In the genomic region with DNA sequence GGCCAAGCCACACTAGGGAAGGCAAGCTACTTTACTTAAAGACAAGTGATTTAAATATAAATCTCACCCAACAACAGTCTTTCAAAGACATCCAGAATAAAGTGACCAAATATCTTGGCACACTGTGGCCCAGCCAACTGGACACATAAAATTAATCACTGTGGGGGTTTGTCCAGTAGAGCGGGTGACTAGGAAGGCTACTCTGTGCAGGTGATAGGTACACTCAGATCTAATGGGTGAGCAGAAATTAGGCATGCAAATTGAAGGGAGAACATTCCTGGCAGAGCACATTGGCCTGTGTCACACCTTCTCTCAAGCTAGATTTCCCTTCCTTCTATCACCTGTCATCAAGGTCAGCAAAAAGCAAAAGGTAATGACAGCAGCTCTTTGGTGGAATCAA, we compare ENCODE assay signal across 20 cellular contexts. TPM values are rescaled to one million over a fixed set of nuclear protein-coding genes. Genes with fewer than 3 reads are reported as not detected.
DNase-seq lines count a peak whose midpoint lies in the region; ATAC-seq and TF ChIP-seq lines count a peak whose summit lies in the region.
"Had no signal": no experiment of that assay in that cellular context is flagged by ENCODE, and none has a peak within 500 bp of the region (broad histone marks: within the 10 kb centered on the region; RNA-seq: fewer than 3 reads in every experiment).

No MANE protein-coding gene starts in this region.

- H3K27me3 Mint-ChIP-seq in neural crest cell (ENCODE audit: low read depth): no peaks in the 10 kb centered on the region

- ATAC-seq in DND-41 (ENCODE audit: insufficient read depth, low read depth): no peak
- ATAC-seq in HG02870 (IDR thresholded peaks at IDR 0.05; ENCODE audit: unreplicated experiment): no peak
- ATAC-seq in HG03342 (IDR thresholded peaks at IDR 0.05; ENCODE audit: unreplicated experiment): no peak
- no peak for ATAC-seq in HG03565 (IDR thresholded peaks at IDR 0.05; ENCODE audit: unreplicated experiment)
- ATAC-seq: A549; CD8-positive, alpha-beta T cell had no signal

- H3K4me1 ChIP-seq in DND-41 (ENCODE audit: insufficient read depth, low read length) (peaks cover 34% of the 10 kb centered on the region), OCI-LY3 (ENCODE audit: low read length) (no peaks in the 10 kb centered on the region), hepatocyte (ENCODE audit: insufficient read depth) (peaks cover 20% of the 10 kb centered on the region)
- H3K4me1 ChIP-seq: A549, HAP-1 had no signal

- H3K9me2 ChIP-seq in hepatocyte (replicated peaks; ENCODE audit: insufficient read depth): no peaks in the 10 kb centered on the region

- DNase-seq in DND-41: no peak
- DNase-seq in hepatocyte (ENCODE audit: low spot score): no peak
- DNase-seq in neural crest cell (ENCODE audit: low read depth, low spot score): no peak
- no peak for DNase-seq in SIG-M5 treated with dmso at 0.1 percent for 504 hours (lab: John Stamatoyannopoulos, UW; ENCODE audit: unreplicated experiment)
- DNase-seq: BE2C; CD8-positive, alpha-beta T cell; COR-L47; DMS153; DMS79 treated with DMSO at 0.1 percent for 48 hours; GF-D8 had no signal

- H2AFZ ChIP-seq in DND-41 (ENCODE audit: low read depth, low read length) (no peak overlapping the region), OCI-LY3 (ENCODE audit: low read depth, low read length) (peak overlapping the region; percentile 49; the same call in 1 of the 2 replicates), hepatocyte (no peak overlapping the region)

- H3K36me3 Mint-ChIP-seq in neural crest cell (ENCODE audit: low read depth): no peaks in the 10 kb centered on the region
- H3K36me3 Mint-ChIP-seq: CD8-positive, alpha-beta T cell had no signal

- H3K27ac Mint-ChIP-seq in neural crest cell (ENCODE audit: unreplicated experiment): peak overlapping the region; percentile 45
- H3K27ac Mint-ChIP-seq: CD8-positive, alpha-beta T cell had no signal

- H3K27ac ChIP-seq in DND-41 (ENCODE audit: low read length): 0 out of 2 replicates have a peak overlapping the region, but pooled peaks have one; percentile 20
- no peak overlapping the region for H3K27ac ChIP-seq in OCI-LY3 (ENCODE audit: low read length)
- peak overlapping the region; percentile 85 for H3K27ac ChIP-seq in hepatocyte
- H3K27ac ChIP-seq: A549, C4-2B had no signal

- H3K27me3 ChIP-seq in DND-41 (ENCODE audit: insufficient read depth, low read length, poor library complexity) (no peaks in the 10 kb centered on the region), OCI-LY3 (ENCODE audit: low read depth, low read length) (no peaks in the 10 kb centered on the region), hepatocyte (no peaks in the 10 kb centered on the region)
- H3K27me3 ChIP-seq: BE2C had no signal

- no peak overlapping the region for H3K4me2 ChIP-seq in DND-41 (ENCODE audit: insufficient read depth, low read length)
- H3K4me2 ChIP-seq in OCI-LY3 (ENCODE audit: low read length): no peak overlapping the region
- H3K4me2 ChIP-seq in hepatocyte: no peak overlapping the region
- H3K4me2 ChIP-seq: A549 had no signal

- no peaks in the 10 kb centered on the region for H3K79me2 ChIP-seq in DND-41 (ENCODE audit: insufficient read depth, low read length)
- no peaks in the 10 kb centered on the region for H3K79me2 ChIP-seq in OCI-LY3 (ENCODE audit: low read length)
- H3K79me2 ChIP-seq in hepatocyte: no peaks in the 10 kb centered on the region

- H3K9me3 ChIP-seq in DND-41 (ENCODE audit: insufficient read depth, low read length, severe bottlenecking) (peaks cover 9% of the 10 kb centered on the region), OCI-LY3 (ENCODE audit: insufficient read depth, low read length) (peaks cover 9% of the 10 kb centered on the region; the same call in 1 of the 2 replicates), hepatocyte (ENCODE audit: low read depth) (peaks cover 3% of the 10 kb centered on the region)
- H3K9me3 ChIP-seq: A549, HAP-1 had no signal

- H3K4me3 ChIP-seq in DND-41 (ENCODE audit: low read depth in 1 of 2, low read length in 2 of 2) (no peak overlapping the region), OCI-LY3 (ENCODE audit: low read length) (no peak overlapping the region), hepatocyte (no peak overlapping the region)
- H3K4me3 ChIP-seq: A549, HAP-1 had no signal

- H3K9me3 Mint-ChIP-seq in neural crest cell: peaks cover 5% of the 10 kb centered on the region

- H4K20me1 ChIP-seq in DND-41 (ENCODE audit: insufficient read depth, low read length) (no peaks in the 10 kb centered on the region), OCI-LY3 (ENCODE audit: insufficient read depth, low read length) (no peaks in the 10 kb centered on the region), hepatocyte (ENCODE audit: insufficient read depth, poor library complexity, severe bottlenecking) (no peaks in the 10 kb centered on the region)

- H3K4me1 Mint-ChIP-seq in neural crest cell: peaks cover 23% of the 10 kb centered on the region

- no peak for TF ChIP-seq CTCF in DND-41 (IDR thresholded peaks at IDR 0.05; ENCODE audit: borderline replicate concordance, extremely low read depth, low read length, poor library complexity, severe bottlenecking)
- TF ChIP-seq CTCF in OCI-LY3 (IDR thresholded peaks at IDR 0.05; ENCODE audit: low read depth, low read length): no peak
- no peak for TF ChIP-seq CTCF in hepatocyte (IDR thresholded peaks at IDR 0.05; ENCODE audit: poor library complexity)
- TF ChIP-seq CTCF in neural crest cell (conservative IDR thresholded peaks at IDR 0.05): no peak

- H3K9ac ChIP-seq in DND-41 (ENCODE audit: low read depth, low read length) (no peak overlapping the region), OCI-LY3 (ENCODE audit: low read length) (no peak overlapping the region)

- WGBS in hepatocyte (ENCODE audit: low lambda C conversion rate, missing lambda C conversion rate): 87% methylated on average over 1 of the region's 1 CpG

- no peaks in the 10 kb centered on the region for H3K36me3 ChIP-seq in DND-41 (ENCODE audit: insufficient read depth, low read length)
- no peaks in the 10 kb centered on the region for H3K36me3 ChIP-seq in OCI-LY3 (replicated peaks; ENCODE audit: low read depth, low read length)
- H3K36me3 ChIP-seq in hepatocyte (replicated peaks; ENCODE audit: insufficient read depth, low read depth): no peaks in the 10 kb centered on the region
- H3K36me3 ChIP-seq: BE2C, HAP-1 had no signal

- no peak overlapping the region for H3K4me3 Mint-ChIP-seq in neural crest cell
- H3K4me3 Mint-ChIP-seq: CD8-positive, alpha-beta T cell had no signal

RNA-seq across cellular contexts. Expression of a gene that starts 23.4 kb away (rescaled TPM):
- total RNA-seq in hepatocyte (22.2 and 24.4 TPM in 2 replicates), neural crest cell (not detected in 2 replicates)
- polyA plus RNA-seq in hepatocyte: 5.1 and 5.3 TPM in 2 replicates
- total RNA-seq: H1, HT1080 had no signal
- polyA plus RNA-seq: A549, AG04450, H1 had no signal

Comparison
In these comparisons a context has a peak if more than half of its experiments do, and no peak if none do; other contexts are left out.
1. RNA of a gene that starts 23.4 kb away (total RNA-seq): 22.2 to 24.4 TPM in hepatocyte; not detected in neural crest cell; every median in the first group is over 10 times any median in the second.